8 cellular contexts compared by ENCODE assay signal in the genomic region with DNA sequence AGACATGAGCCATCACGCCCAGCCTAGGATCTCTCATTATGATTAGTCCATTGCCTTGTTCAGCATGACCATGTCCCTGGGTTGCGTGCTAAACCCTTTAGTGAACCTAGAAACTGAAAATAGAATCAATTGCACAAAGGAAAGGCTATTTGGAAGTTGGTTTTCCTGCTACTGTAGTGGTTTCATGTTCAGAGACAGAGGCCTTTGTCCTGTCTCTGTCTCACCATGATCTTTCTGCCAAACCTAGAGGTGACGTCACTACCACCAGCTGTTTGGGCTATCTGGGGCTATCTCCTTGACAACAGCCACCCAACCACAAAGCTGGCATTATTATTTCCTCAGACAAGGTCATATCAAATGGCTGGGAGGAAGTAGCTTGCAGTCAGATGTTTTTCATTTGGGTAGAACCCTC. TPM values are rescaled to one million over a fixed set of nuclear protein-coding genes. Genes with fewer than 3 reads are reported as not detected.
DNase-seq lines count a peak whose midpoint lies in the region; ATAC-seq and TF ChIP-seq lines count a peak whose summit lies in the region.

No MANE protein-coding gene starts in this region.

- no peak for TF ChIP-seq POLR2A in stomach (IDR thresholded peaks at IDR 0.05)

- peak; percentile 50 for ATAC-seq in HG03097 (IDR thresholded peaks at IDR 0.05; ENCODE audit: low FRiP score, unreplicated experiment)

- no peak overlapping the region for H3K4me3 ChIP-seq in stomach

- H3K36me3 Mint-ChIP-seq in activated naive CD4-positive, alpha-beta T cell treated with anti-CD3 and anti-CD28 coated beads, Interleukin-2, amount 10 ng/mL, durations not matched to agents 7 days and 5 days, result peaks cover 15% of the 10 kb centered on the region

- CTCF ChIA-PET in activated naive CD4-positive, alpha-beta T cell treated with anti-CD3 and anti-CD28 coated beads, Interleukin-2, amount 10 ng/mL, durations not matched to agents 7 days and 5 days (lab: Charles Lee), result no interaction called here

- TF ChIP-seq EP300 in stomach (IDR thresholded peaks at IDR 0.05), result no peak

- peaks cover 46% of the 10 kb centered on the region for H3K4me1 Mint-ChIP-seq in activated naive CD4-positive, alpha-beta T cell treated with anti-CD3 and anti-CD28 coated beads, Interleukin-2, amount 10 ng/mL, durations not matched to agents 7 days and 5 days

- H3K27ac Mint-ChIP-seq in activated naive CD4-positive, alpha-beta T cell treated with anti-CD3 and anti-CD28 coated beads, Interleukin-2, amount 10 ng/mL, durations not matched to agents 7 days and 5 days, result peak overlapping the region; percentile 4

- WGBS in stomach, 5 donors, result 49 to 64% (median 58%) methylated on average over 3 of the region's 3 CpGs

- intact Hi-C loops in stomach (cut with DNase I; ENCODE audit: low total_unique reads), result no loop called here

- H3K4me3 Mint-ChIP-seq in activated naive CD4-positive, alpha-beta T cell treated with anti-CD3 and anti-CD28 coated beads, Interleukin-2, amount 10 ng/mL, durations not matched to agents 7 days and 5 days, result no peak overlapping the region

- no peak for TF ChIP-seq CTCF in stomach (IDR thresholded peaks at IDR 0.05)

- peaks cover 1% of the 10 kb centered on the region for H3K9me3 Mint-ChIP-seq in activated naive CD4-positive, alpha-beta T cell treated with anti-CD3 and anti-CD28 coated beads, Interleukin-2, amount 10 ng/mL, durations not matched to agents 7 days and 5 days

- no peaks in the 10 kb centered on the region for H3K36me3 ChIP-seq in stomach

- H3K27ac ChIP-seq in stomach, result no peak overlapping the region

- peaks cover 17% of the 10 kb centered on the region for H3K27me3 Mint-ChIP-seq in activated naive CD4-positive, alpha-beta T cell treated with anti-CD3 and anti-CD28 coated beads, Interleukin-2, amount 10 ng/mL, durations not matched to agents 7 days and 5 days

- H3K27me3 ChIP-seq in stomach, result no peaks in the 10 kb centered on the region

- H3K9me3 ChIP-seq in stomach, result no peaks in the 10 kb centered on the region

- peak; percentile 55 for DNase-seq in activated naive CD4-positive, alpha-beta T cell treated with anti-CD3 and anti-CD28 coated beads, Interleukin-2, amount 10 ng/mL, durations not matched to agents 7 days and 5 days
- DNase-seq in activated naive CD4-positive, alpha-beta T cell (lab: John Stamatoyannopoulos, UW), result no peak
- DNase-seq in NCI-H510A treated with DMSO at 0.1 percent for 48 hours (lab: John Stamatoyannopoulos, UW) (peak; percentile 70), amygdala (lab: John Stamatoyannopoulos, UW) (peak in 52 of 56 donors; percentile 3 to 95 (median 69)), hypothalamus (lab: John Stamatoyannopoulos, UW) (peak in 41 of 51 donors; percentile 8 to 93 (median 67)), stomach (peak; percentile 28)
- no peak for DNase-seq in activated T-cell treated with anti-CD3 and anti-CD28 coated beads, Interleukin-2, amount 50 U/mL, for 48 hours

- H3K4me1 ChIP-seq in stomach, result peaks cover 4 to 19% (median 13%) of the 10 kb centered on the region in 4 donors

RNA-seq across cellular contexts. Expression of a gene that starts 4.0 kb away (rescaled TPM):
- total RNA-seq in stomach, result 100 to 1,000 TPM in 2 of 5 donors, 10 to 100 TPM in 3; 30.3 to 438 (median 59.7) TPM
- polyA plus RNA-seq in stomach, result 10 to 100 TPM; 24.7 to 25.3 (median 25.2) TPM

Comparison
In these comparisons a context has a peak if more than half of its experiments do, and no peak if none do; other contexts are left out.
1. DNase-seq: peak in activated naive CD4-positive, alpha-beta T cell treated with anti-CD3 and anti-CD28 coated beads, Interleukin-2, amount 10 ng/mL, durations not matched to agents 7 days and 5 days (single experiment), NCI-H510A treated with DMSO at 0.1 percent for 48 hours (single experiment), amygdala (52 of 56), hypothalamus (41 of 51) and stomach (single experiment); none in activated naive CD4-positive, alpha-beta T cell (0 of 4) and activated T-cell treated with anti-CD3 and anti-CD28 coated beads, Interleukin-2, amount 50 U/mL, for 48 hours (0 of 2).